In the genomic region with DNA sequence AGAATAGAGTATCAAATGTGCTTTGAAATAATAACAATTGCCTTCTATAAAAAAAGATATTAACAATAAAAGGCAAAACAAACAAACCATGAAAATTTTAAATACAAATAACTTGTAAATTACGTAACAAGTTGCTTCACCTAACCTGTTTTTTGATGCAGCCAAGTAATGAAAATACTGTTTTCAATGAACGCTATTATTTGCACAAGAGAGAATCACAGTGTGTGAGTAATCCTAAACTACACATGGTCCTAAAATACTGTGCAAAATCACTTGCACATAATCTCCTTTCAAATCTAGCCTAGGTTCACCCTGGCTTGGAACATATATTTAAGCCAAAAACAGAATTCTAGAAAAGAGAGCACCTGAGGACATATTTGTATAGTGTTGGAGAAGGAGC, we compare ENCODE assay signal across 23 cellular contexts.
"Had no signal": no experiment of that assay in that cellular context is flagged by ENCODE, and none has a peak within 500 bp of the region (broad histone marks: within the 10 kb centered on the region; RNA-seq: fewer than 3 reads in every experiment).

No MANE protein-coding gene starts in this region.

- DNase-seq: activated CD4-positive, alpha-beta memory T cell treated with anti-CD3 and anti-CD28 coated beads for 36 hours; activated CD4-positive, alpha-beta T cell treated with anti-CD3 and anti-CD28 coated beads for 48 hours; activated CD8-positive, alpha-beta memory T cell treated with anti-CD3 and anti-CD28 coated beads, Interleukin-2, amount 10 ng/mL, durations not matched to agents 7 days and 5 days; activated CD8-positive, alpha-beta memory T cell treated with anti-CD3 and anti-CD28 coated beads, Interleukin-2, amount 50 U/mL, for 4 hours; activated CD8-positive, alpha-beta T cell treated with anti-CD3 and anti-CD28 coated beads, Interleukin-2, amount 10 ng/mL, durations not matched to agents 7 days and 5 days; activated effector memory CD4-positive, alpha-beta T cell treated with anti-CD3 and anti-CD28 coated beads, Interleukin-2, amount 50 U/mL, for 16 hours; activated naive CD4-positive, alpha-beta T cell treated with anti-CD3 and anti-CD28 coated beads for 36 hours; activated naive CD8-positive, alpha-beta T cell treated with anti-CD3 and anti-CD28 coated beads for 36 hours; activated naive CD8-positive, alpha-beta T cell treated with anti-CD3 and anti-CD28 coated beads, Interleukin-2, amount 50 U/mL, for 24 hours; activated T-cell treated with anti-CD3 and anti-CD28 coated beads, Interleukin-2, amount 50 U/mL, for 1 hour; activated T-cell treated with anti-CD3 and anti-CD28 coated beads, Interleukin-2, amount 50 U/mL, for 48 hours; adrenal gland; dorsolateral prefrontal cortex; effector memory CD8-positive, alpha-beta T cell; foreskin fibroblast; head of caudate nucleus; hippocampal formation; T-helper 2 cell had no signal

- ATAC-seq: activated CD8-positive, alpha-beta memory T cell treated with anti-CD3 and anti-CD28 coated beads, Interleukin-2, amount 10 ng/mL, durations not matched to agents 7 days and 5 days; activated CD8-positive, alpha-beta T cell treated with anti-CD3 and anti-CD28 coated beads, Interleukin-2, amount 10 ng/mL, durations not matched to agents 7 days and 5 days; activated naive CD8-positive, alpha-beta T cell treated with anti-CD3 and anti-CD28 coated beads, Interleukin-2, amount 50 U/mL, for 24 hours; effector memory CD8-positive, alpha-beta T cell; esophagus mucosa; WTC11 had no signal

- H3K27ac ChIP-seq: adrenal gland, ascending aorta, breast epithelium, coronary artery, dorsolateral prefrontal cortex had no signal
